Comparison of ENCODE assay signal across 8 cellular contexts in genomic region chr11:63938481-63939350, GRCh38. TPM values are rescaled to one million over a fixed set of nuclear protein-coding genes. Genes with fewer than 3 reads are reported as not detected.
DNase-seq lines count a peak whose midpoint lies in the region; TF ChIP-seq lines count a peak whose summit lies in the region.

TSS of gene NAA40 (plus strand) at chr11:63939002. CDS start at chr11:63939097, 95 bp downstream.

- H3K27ac ChIP-seq in mesenchymal stem cell (ENCODE audit: low read length, poor library complexity, severe bottlenecking), result peak within 1 kb of the TSS; percentile 78

- 1% methylated on average over 40 of the region's 86 CpGs for WGBS in mesenchymal stem cell

- peak within 1 kb of the TSS in 1 of 2 experiments; percentile 75 for H3K23ac ChIP-seq in mesenchymal stem cell (ENCODE audit: low read length in 2 of 2)

- H4K8ac ChIP-seq in mesenchymal stem cell (ENCODE audit: low read length), result peak within 1 kb of the TSS; percentile 53

- no peaks in the 10 kb centered on the region for H3K27me3 ChIP-seq in mesenchymal stem cell (ENCODE audit: control insufficient read depth in 1 of 2, insufficient read depth in 1 of 2, low read length in 2 of 2)

- DNase-seq in COLO829 (ENCODE audit: low spot score), result peak; percentile 96
- peak; percentile 99 for DNase-seq in GM20000 (ENCODE audit: low spot score)
- DNase-seq in HS-5 (ENCODE audit: low read depth), result peak; percentile 87
- DNase-seq in NK-92 (lab: John Stamatoyannopoulos, UW; ENCODE audit: unreplicated experiment), result peak; percentile 63
- peak; percentile 87 for DNase-seq in activated CD8-positive, alpha-beta memory T cell treated with anti-CD3 and anti-CD28 coated beads for 1 hour (ENCODE audit: extremely low read depth in 1 of 2, low read depth in 1 of 2)
- DNase-seq in effector CD8-positive, alpha-beta T cell (lab: John Stamatoyannopoulos, UW), result peak; percentile 86
- DNase-seq in mesenchymal stem cell, result peak; percentile 94
- peak; percentile 91 for DNase-seq in stimulated activated CD8-positive, alpha-beta memory T cell treated with anti-CD3 and anti-CD28 coated beads, Interleukin-12 subunit alpha, Interleukin-12 subunit beta, amount 100 ng/mL, for 24 hours (ENCODE audit: extremely low read depth)

- TF ChIP-seq CTCF in GM20000 (IDR thresholded peaks at IDR 0.05; ENCODE audit: extremely low read depth, missing control alignments), result no peak

- peak within 1 kb of the TSS; percentile 25 for H4K91ac ChIP-seq in mesenchymal stem cell (ENCODE audit: low read length)

- H3K4me3 ChIP-seq in mesenchymal stem cell (ENCODE audit: insufficient read depth in 1 of 2, low read depth in 1 of 2, low read length in 2 of 2), result peak within 1 kb of the TSS; percentile 92 to 94

- peak within 1 kb of the TSS in 1 of 2 experiments; percentile 19 for H2BK12ac ChIP-seq in mesenchymal stem cell (ENCODE audit: low read length in 2 of 2)

- peaks cover 0 to 9% of the 10 kb centered on the region in 2 experiments for H3K36me3 ChIP-seq in mesenchymal stem cell (ENCODE audit: control insufficient read depth in 1 of 2, insufficient read depth in 2 of 2, low read depth in 1 of 2, low read length in 2 of 2)

- H2AK5ac ChIP-seq in mesenchymal stem cell (ENCODE audit: low read length, severe bottlenecking), result no peak within 1 kb of the TSS

- H2BK5ac ChIP-seq in mesenchymal stem cell (ENCODE audit: low read depth, low read length, poor library complexity, severe bottlenecking), result no peak within 1 kb of the TSS

- H3K14ac ChIP-seq in mesenchymal stem cell (ENCODE audit: low read length in 2 of 2), result peak within 1 kb of the TSS in 1 of 2 experiments; percentile 96

- peak within 1 kb of the TSS; percentile 58 to 99 for H3K18ac ChIP-seq in mesenchymal stem cell (ENCODE audit: low read depth in 1 of 2, low read length in 2 of 2)

- H2AFZ ChIP-seq in mesenchymal stem cell (ENCODE audit: low read depth, low read length), result peak within 1 kb of the TSS; percentile 89

- H2BK15ac ChIP-seq in mesenchymal stem cell (ENCODE audit: low read depth, poor library complexity, severe bottlenecking), result peak within 1 kb of the TSS; percentile 41

- H3K79me1 ChIP-seq in mesenchymal stem cell (replicated peaks; ENCODE audit: low read length, poor library complexity, severe bottlenecking), result peaks cover 12% of the 10 kb centered on the region

- H3K4ac ChIP-seq in mesenchymal stem cell (ENCODE audit: low read depth in 1 of 2, low read length in 2 of 2), result peak within 1 kb of the TSS in 1 of 2 experiments; percentile 92

- H3K9me3 ChIP-seq in mesenchymal stem cell (ENCODE audit: control insufficient read depth, low read length), result no peaks in the 10 kb centered on the region

- peaks cover 13% of the 10 kb centered on the region for H3K4me1 ChIP-seq in mesenchymal stem cell (ENCODE audit: control insufficient read depth, insufficient read depth, low read depth, low read length)

- H3K4me2 ChIP-seq in mesenchymal stem cell (ENCODE audit: low read length, poor library complexity, severe bottlenecking), result peak within 1 kb of the TSS; percentile 95

- peak within 1 kb of the TSS; percentile 61 for H2BK120ac ChIP-seq in mesenchymal stem cell (ENCODE audit: low read depth, low read length)

- peak within 1 kb of the TSS; percentile 87 for H3K9ac ChIP-seq in mesenchymal stem cell (ENCODE audit: low read length)

RNA-seq across cellular contexts. Expression of gene NAA40, which starts in this region (rescaled TPM):
- 12.1 TPM for polyA plus RNA-seq in mesenchymal stem cell (2013, experiment 1 of 2)
- 11.4 TPM for polyA plus RNA-seq in mesenchymal stem cell (2013, experiment 2 of 2)

Comparison
In these comparisons a context has a peak if more than half of its experiments do, and no peak if none do; other contexts are left out.
1. Peak in every context shown above with its lines: DNase-seq, H3K4me3 ChIP-seq and H3K27ac ChIP-seq.